Comparison of ENCODE assay signal across 8 cellular contexts in the genomic region with DNA sequence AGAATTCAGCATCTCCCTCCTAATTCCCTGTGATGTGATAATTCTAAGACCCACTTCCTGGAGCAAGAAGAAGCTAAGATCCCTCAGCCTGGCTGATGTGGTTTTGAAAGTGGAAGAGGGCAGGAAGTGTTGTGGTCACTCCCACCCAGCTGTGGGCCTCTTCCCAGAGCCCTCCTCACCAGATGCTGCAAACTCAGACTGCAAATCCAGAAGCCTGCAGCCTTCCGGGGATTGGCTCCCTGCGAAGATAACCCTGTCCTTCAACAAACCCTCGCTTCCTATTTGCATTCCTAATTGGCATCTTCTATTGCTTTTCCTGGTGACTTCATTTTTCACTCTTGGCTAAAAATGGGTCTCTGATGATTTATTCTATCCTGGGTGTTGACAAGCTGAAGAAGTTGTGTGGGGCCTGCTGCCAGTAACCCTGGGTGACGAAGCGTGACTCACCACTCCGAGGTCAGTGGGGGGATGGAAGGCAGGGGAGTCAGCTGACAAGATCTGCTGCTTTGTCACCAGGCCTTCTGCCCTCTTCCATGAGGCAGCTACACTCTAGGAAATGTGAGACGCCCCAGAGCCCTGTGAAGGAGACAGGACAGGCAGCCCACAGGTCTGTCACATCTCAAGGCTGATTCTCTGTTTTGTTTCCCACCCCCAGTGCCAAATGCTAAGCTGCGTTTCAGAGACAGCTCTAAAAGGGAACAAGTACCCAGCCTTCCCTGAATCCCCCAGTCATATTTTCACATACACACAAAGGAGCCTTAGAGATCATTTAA.
DNase-seq lines count a peak whose midpoint lies in the region; ATAC-seq, FAIRE-seq and TF ChIP-seq lines count a peak whose summit lies in the region.

No MANE protein-coding gene starts in this region.

- H3K27ac ChIP-seq in HL-60 (replicated peaks) = peak overlapping the region; percentile 94

- peak; percentile 93 for FAIRE-seq in endometrium (lab: Jason Lieb, UNC)

- no peak overlapping the region for H3K9ac ChIP-seq in NT2/D1 (ENCODE audit: insufficient read length, low read depth)

- DNase-seq in AG10803 (ENCODE audit: low read depth) = peak; percentile 99
- DNase-seq in HL-60 (ENCODE audit: low read depth in 1 of 2, low spot score in 1 of 2) = peak; percentile 97
- DNase-seq in NT2/D1 (ENCODE audit: low read depth, low spot score) = peak; percentile 76
- DNase-seq in activated CD8-positive, alpha-beta memory T cell treated with anti-CD3 and anti-CD28 coated beads, Interleukin-2, amount 50 U/mL, for 24 hours (ENCODE audit: extremely low read depth) = peak; percentile 83
- peak; percentile 80 for DNase-seq in midbrain (lab: John Stamatoyannopoulos, UW)
- peak; percentile 79 to 89 for DNase-seq in stimulated activated CD8-positive, alpha-beta memory T cell treated with anti-CD3 and anti-CD28 coated beads, Interleukin-15, amount 100 ng/mL, for 4 hours (ENCODE audit: low read depth in 2 of 2)

- peaks cover 8% of the 10 kb centered on the region for H3K4me1 ChIP-seq in NT2/D1 (ENCODE audit: insufficient read depth, insufficient read length)

- H3K4me3 ChIP-seq in AG10803 (ENCODE audit: low read length) (no peak overlapping the region; the same call in none of the 2 replicates), HL-60 (replicated peaks; ENCODE audit: insufficient read depth, low read length) (0 out of 2 replicates have a peak overlapping the region, but pooled peaks have one; percentile 3), NT2/D1 (ENCODE audit: insufficient read length, low read depth) (no peak overlapping the region)

- H3K27me3 ChIP-seq in HL-60 (ENCODE audit: insufficient read depth, poor library complexity, severe bottlenecking) = no peaks in the 10 kb centered on the region
- no peaks in the 10 kb centered on the region for H3K27me3 ChIP-seq in NT2/D1 (ENCODE audit: insufficient read depth, insufficient read length)

- ATAC-seq in GM19351 (IDR thresholded peaks at IDR 0.05; ENCODE audit: unreplicated experiment) = peak; percentile 88

- H3K36me3 ChIP-seq in NT2/D1 (ENCODE audit: insufficient read depth, insufficient read length, low read length) = no peaks in the 10 kb centered on the region

- no peak for TF ChIP-seq CTCF in AG10803 (conservative IDR thresholded peaks at IDR 0.05; ENCODE audit: low read length)
- TF ChIP-seq CTCF in HL-60 (IDR thresholded peaks at IDR 0.05; ENCODE audit: insufficient read depth, low read length) = no peak

- H3K9me3 ChIP-seq in NT2/D1 (ENCODE audit: insufficient read depth, low read length) = peaks cover 24% of the 10 kb centered on the region
